1 cellular context compared by ENCODE assay signal in genomic region chr6:35262596-35262995, GRCh38.
TF ChIP-seq lines count a peak whose summit lies in the region.

No MANE protein-coding gene starts in this region.

TF ChIP-seq in HepG2, 621 proteins besides CTCF, POLR2A, EP300 and RAD21:
- TF ChIP-seq CEBPB (IDR thresholded peaks at IDR 0.05; ENCODE audit: borderline replicate concordance, low read depth, low read length): peak; percentile 32; the same call in 1 of the 2 replicates
- TF ChIP-seq, protein P1, sequence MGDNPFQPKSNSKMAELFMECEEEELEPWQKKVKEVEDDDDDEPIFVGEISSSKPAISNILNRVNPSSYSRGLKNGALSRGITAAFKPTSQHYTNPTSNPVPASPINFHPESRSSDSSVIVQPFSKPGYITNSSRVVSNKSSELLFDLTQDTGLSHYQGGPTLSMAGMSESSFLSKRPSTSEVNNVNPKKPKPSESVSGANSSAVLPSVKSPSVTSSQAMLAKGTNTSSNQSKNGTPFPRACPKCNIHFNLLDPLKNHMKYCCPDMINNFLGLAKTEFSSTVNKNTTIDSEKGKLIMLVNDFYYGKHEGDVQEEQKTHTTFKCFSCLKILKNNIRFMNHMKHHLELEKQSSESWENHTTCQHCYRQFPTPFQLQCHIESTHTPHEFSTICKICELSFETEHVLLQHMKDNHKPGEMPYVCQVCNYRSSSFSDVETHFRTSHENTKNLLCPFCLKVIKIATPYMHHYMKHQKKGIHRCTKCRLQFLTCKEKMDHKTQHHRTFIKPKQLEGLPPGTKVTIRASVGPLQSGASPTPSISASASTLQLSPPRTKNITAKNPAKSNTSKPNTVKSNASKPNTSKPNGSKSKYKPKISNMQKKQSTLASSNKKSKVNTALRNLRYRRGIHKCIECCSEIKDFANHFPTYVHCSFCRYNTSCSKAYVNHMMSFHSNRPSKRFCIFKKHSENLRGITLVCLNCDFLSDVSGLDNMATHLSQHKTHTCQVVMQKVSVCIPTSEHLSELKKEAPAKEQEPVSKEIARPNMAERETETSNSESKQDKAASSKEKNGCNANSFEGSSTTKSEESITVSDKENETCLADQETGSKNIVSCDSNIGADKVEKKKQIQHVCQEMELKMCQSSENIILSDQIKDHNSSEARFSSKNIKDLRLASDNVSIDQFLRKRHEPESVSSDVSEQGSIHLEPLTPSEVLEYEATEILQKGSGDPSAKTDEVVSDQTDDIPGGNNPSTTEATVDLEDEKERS (CRISPR knock-in tag; IDR thresholded peaks at IDR 0.05): no peak
